8 cellular contexts compared by ENCODE assay signal in genomic region chr7:111730476-111731300, GRCh38.
DNase-seq lines count a peak whose midpoint lies in the region; ATAC-seq, FAIRE-seq and TF ChIP-seq lines count a peak whose summit lies in the region.

No MANE protein-coding gene starts in this region.

- no peaks in the 10 kb centered on the region for H3K4me1 ChIP-seq in colonic mucosa
- no peaks in the 10 kb centered on the region for H3K4me1 ChIP-seq in small intestine (ENCODE audit: control insufficient read depth in 2 of 2, insufficient read depth in 1 of 2, low read depth in 1 of 2, low read length in 1 of 2)

- POLR2A ChIA-PET in activated CD4-positive, alpha-beta T cell treated with anti-CD3 and anti-CD28 coated beads for 36 hours (lab: Charles Lee), result no interaction called here

- no peak for FAIRE-seq in small intestine (lab: Jason Lieb, UNC)

- no peaks in the 10 kb centered on the region for H3K9me3 Mint-ChIP-seq in activated CD4-positive, alpha-beta T cell treated with anti-CD3 and anti-CD28 coated beads for 36 hours (ENCODE audit: low read depth)
- no peaks in the 10 kb centered on the region for H3K9me3 Mint-ChIP-seq in activated CD4-positive, alpha-beta T cell treated with anti-CD3 and anti-CD28 coated beads, Interleukin-2, amount 10 ng/mL, durations not matched to agents 24 days and 14 days

- H3K36me3 ChIP-seq in colonic mucosa (no peaks in the 10 kb centered on the region), small intestine (ENCODE audit: control insufficient read depth in 2 of 2, insufficient read depth in 2 of 2, low read length in 2 of 2) (no peaks in the 10 kb centered on the region)

- H3K27me3 Mint-ChIP-seq in activated CD4-positive, alpha-beta T cell treated with anti-CD3 and anti-CD28 coated beads for 36 hours, result peaks cover 2% of the 10 kb centered on the region
- H3K27me3 Mint-ChIP-seq in activated CD4-positive, alpha-beta T cell treated with anti-CD3 and anti-CD28 coated beads, Interleukin-2, amount 10 ng/mL, durations not matched to agents 24 days and 14 days, result no peaks in the 10 kb centered on the region

- peak; percentile 16 for TF ChIP-seq CTCF in colonic mucosa (IDR thresholded peaks at IDR 0.05)

- H3K4me3 ChIP-seq in colonic mucosa (no peak overlapping the region), small intestine (ENCODE audit: low read depth in 1 of 2, low read length in 2 of 2) (no peak overlapping the region)

- no peak overlapping the region for H3K4me3 Mint-ChIP-seq in activated CD4-positive, alpha-beta T cell treated with anti-CD3 and anti-CD28 coated beads for 36 hours
- no peak overlapping the region for H3K4me3 Mint-ChIP-seq in activated CD4-positive, alpha-beta T cell treated with anti-CD3 and anti-CD28 coated beads, Interleukin-2, amount 10 ng/mL, durations not matched to agents 24 days and 14 days

- peak; percentile 13 for DNase-seq in activated CD4-positive, alpha-beta T cell treated with anti-CD3 and anti-CD28 coated beads for 36 hours
- no peak for DNase-seq in activated CD4-positive, alpha-beta T cell treated with anti-CD3 and anti-CD28 coated beads, Interleukin-2, amount 10 ng/mL, durations not matched to agents 24 days and 14 days
- peak; percentile 37 to 64 for DNase-seq in NCI-H526 (lab: John Stamatoyannopoulos, UW)
- no peak for DNase-seq in colonic mucosa
- DNase-seq in sciatic nerve (ENCODE audit: low spot score), result no peak
- DNase-seq in small intestine, result no peak

- 82 to 89% (median 85%) methylated on average over 13 of the region's 13 CpGs for WGBS in small intestine, 3 donors

- no peak overlapping the region for H3K27ac Mint-ChIP-seq in activated CD4-positive, alpha-beta T cell treated with anti-CD3 and anti-CD28 coated beads for 36 hours
- no peak overlapping the region for H3K27ac Mint-ChIP-seq in activated CD4-positive, alpha-beta T cell treated with anti-CD3 and anti-CD28 coated beads, Interleukin-2, amount 10 ng/mL, durations not matched to agents 24 days and 14 days

- peak; percentile 72 for ATAC-seq in activated CD4-positive, alpha-beta T cell treated with anti-CD3 and anti-CD28 coated beads for 36 hours
- ATAC-seq in HG02759 (IDR thresholded peaks at IDR 0.05; ENCODE audit: unreplicated experiment) (peak; percentile 74), sciatic nerve (peak; percentile 55), GM19023 (IDR thresholded peaks at IDR 0.05; ENCODE audit: unreplicated experiment) (no peak)

- CTCF ChIA-PET in activated CD4-positive, alpha-beta T cell treated with anti-CD3 and anti-CD28 coated beads for 36 hours (lab: Charles Lee), result interaction anchor here (0.5 to 1.6 kb wide), 5 partner anchors 11 to 766 kb away, joined by 3 read pairs; no protein-coding TSS in a partner anchor

- no peak overlapping the region for H3K9ac ChIP-seq in colonic mucosa (ENCODE audit: low read depth in 2 of 2, low read length in 2 of 2)

- H3K27me3 ChIP-seq in colonic mucosa (no peaks in the 10 kb centered on the region), small intestine (ENCODE audit: control insufficient read depth in 2 of 2, insufficient read depth in 2 of 2, low read length in 2 of 2) (no peaks in the 10 kb centered on the region)

- intact Hi-C loops in activated CD4-positive, alpha-beta T cell treated with anti-CD3 and anti-CD28 coated beads for 36 hours (cut with DNase I, micrococcal nuclease), result loop anchor here in 1 of 2 experiments (1.0 to 10.0 kb wide), 4 partner anchors 243 to 1886 kb away; partner anchors contain the start of gene LRRN3
- intact Hi-C loops in activated CD4-positive, alpha-beta T cell treated with anti-CD3 and anti-CD28 coated beads, Interleukin-2, amount 10 ng/mL, durations not matched to agents 24 days and 14 days (cut with micrococcal nuclease), result no loop called here
- intact Hi-C loops in colonic mucosa (cut with DNase I) (loop anchor here (5.0 to 10.0 kb wide), 3 partner anchors 176 to 638 kb away; partner anchors contain the start of gene LRRN3), sciatic nerve (cut with DNase I) (no loop called here)

- no peaks in the 10 kb centered on the region for H3K36me3 Mint-ChIP-seq in activated CD4-positive, alpha-beta T cell treated with anti-CD3 and anti-CD28 coated beads for 36 hours (ENCODE audit: low read depth)
- H3K36me3 Mint-ChIP-seq in activated CD4-positive, alpha-beta T cell treated with anti-CD3 and anti-CD28 coated beads, Interleukin-2, amount 10 ng/mL, durations not matched to agents 24 days and 14 days (ENCODE audit: low read depth), result no peaks in the 10 kb centered on the region

- H3K27ac ChIP-seq in colonic mucosa, result no peak overlapping the region
- no peak overlapping the region for H3K27ac ChIP-seq in small intestine (ENCODE audit: low read depth in 1 of 2, low read length in 1 of 2)

- H3K4me1 Mint-ChIP-seq in activated CD4-positive, alpha-beta T cell treated with anti-CD3 and anti-CD28 coated beads for 36 hours, result no peaks in the 10 kb centered on the region
- H3K4me1 Mint-ChIP-seq in activated CD4-positive, alpha-beta T cell treated with anti-CD3 and anti-CD28 coated beads, Interleukin-2, amount 10 ng/mL, durations not matched to agents 24 days and 14 days, result no peaks in the 10 kb centered on the region

- H3K9me3 ChIP-seq in colonic mucosa, result no peaks in the 10 kb centered on the region
- no peaks in the 10 kb centered on the region for H3K9me3 ChIP-seq in small intestine (ENCODE audit: control insufficient read depth, low read depth)

Comparison
In these comparisons a context has a peak if more than half of its experiments do, and no peak if none do; other contexts are left out.
1. DNase-seq: peak in activated CD4-positive, alpha-beta T cell treated with anti-CD3 and anti-CD28 coated beads for 36 hours (single experiment) and NCI-H526 (2 of 2); none in activated CD4-positive, alpha-beta T cell treated with anti-CD3 and anti-CD28 coated beads, Interleukin-2, amount 10 ng/mL, durations not matched to agents 24 days and 14 days (single experiment), colonic mucosa (single experiment), sciatic nerve (single experiment) and small intestine (single experiment).